Comparison of ENCODE assay signal across 2 cellular contexts in genomic region chr5:38695021-38695961, GRCh38.
TF ChIP-seq lines count a peak whose summit lies in the region.

No MANE protein-coding gene starts in this region.

TF ChIP-seq in GM23338, 12 proteins besides CTCF, POLR2A, EP300 and RAD21:
- TF ChIP-seq ZNF114 (CRISPR knock-in tag; IDR thresholded peaks at IDR 0.05), result no peak
- TF ChIP-seq ZNF331 (CRISPR knock-in tag; IDR thresholded peaks at IDR 0.05; ENCODE audit: low read depth), result no peak
- TF ChIP-seq NANOG (IDR thresholded peaks at IDR 0.05; ENCODE audit: borderline replicate concordance), result no peak
- no peak for TF ChIP-seq STAT1 (IDR thresholded peaks at IDR 0.05; ENCODE audit: unreplicated experiment)
- TF ChIP-seq CREB1 (CRISPR knock-in tag; IDR thresholded peaks at IDR 0.05; ENCODE audit: low read depth), result no peak
- no peak for TF ChIP-seq EZH2 (IDR thresholded peaks at IDR 0.05; ENCODE audit: low read depth, unreplicated experiment)
- no peak for TF ChIP-seq JUNB (IDR thresholded peaks at IDR 0.05; ENCODE audit: unreplicated experiment)
- TF ChIP-seq ETS1 (IDR thresholded peaks at IDR 0.05), result no peak
- TF ChIP-seq EZH2phosphoT487 (IDR thresholded peaks at IDR 0.05; ENCODE audit: unreplicated experiment), result no peak
- TF ChIP-seq REST (IDR thresholded peaks at IDR 0.05; ENCODE audit: unreplicated experiment), result no peak
- TF ChIP-seq POLR2AphosphoS5 (IDR thresholded peaks at IDR 0.05; ENCODE audit: low read depth), result no peak
- no peak for TF ChIP-seq ZNF462 (CRISPR knock-in tag; IDR thresholded peaks at IDR 0.05)

TF ChIP-seq in H1, 55 proteins besides CTCF, POLR2A, EP300 and RAD21:
- TF ChIP-seq RFX5 (IDR thresholded peaks at IDR 0.05; ENCODE audit: borderline replicate concordance, low read depth, low read length) (no peak), MAFK (IDR thresholded peaks at IDR 0.05; ENCODE audit: low read depth, low read length) (peak; percentile 25; the same call in 1 of the 2 replicates)
